ENCODE assay signal across 13 cellular contexts in the genomic region with DNA sequence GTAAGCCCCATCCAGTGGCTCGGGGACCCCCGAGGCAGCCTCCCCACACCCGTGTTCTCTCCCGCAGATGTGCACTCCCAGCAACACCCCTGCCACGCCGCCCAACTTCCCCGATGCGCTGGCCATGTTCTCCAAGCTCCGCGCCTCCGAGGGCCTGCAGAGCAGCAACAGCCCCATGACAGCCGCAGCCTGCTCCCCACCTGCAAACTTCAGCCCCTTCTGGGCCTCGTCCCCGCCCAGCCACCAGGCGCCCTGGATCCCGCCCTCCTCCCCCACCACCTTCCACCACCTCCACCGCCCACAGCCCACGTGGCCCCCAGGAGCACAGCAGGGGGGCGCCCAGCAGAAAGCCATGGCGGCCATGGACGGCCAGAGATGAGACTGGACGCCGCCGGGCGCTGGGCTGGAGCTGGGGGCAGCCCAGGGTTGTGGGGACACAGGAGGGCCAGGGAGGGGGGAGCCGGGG. TPM values are rescaled to one million over a fixed set of nuclear protein-coding genes. Genes with fewer than 3 reads are reported as not detected.
DNase-seq lines count a peak whose midpoint lies in the region; ATAC-seq, FAIRE-seq and TF ChIP-seq lines count a peak whose summit lies in the region.
"Had no signal": no experiment of that assay in that cellular context is flagged by ENCODE, and none has a peak within 500 bp of the region (broad histone marks: within the 10 kb centered on the region; RNA-seq: fewer than 3 reads in every experiment).

No MANE protein-coding gene starts in this region.

- H3K9me2 ChIP-seq in OCI-LY7 (ENCODE audit: insufficient read depth, low read length), result no peaks in the 10 kb centered on the region

- peak overlapping the region; percentile 81 to 89 for H3K9ac ChIP-seq in K562 (ENCODE audit: insufficient read depth in 1 of 2, low read depth in 2 of 2, low read length in 2 of 2)

- CTCF ChIA-PET in activated naive CD4-positive, alpha-beta T cell treated with anti-CD3 and anti-CD28 coated beads for 36 hours (lab: Charles Lee), result interaction anchor here (0.8 to 3.5 kb wide), 4 partner anchors 10 to 89 kb away, joined by 3 to 18 read pairs (median 10); no protein-coding TSS in a partner anchor
- CTCF ChIA-PET in OCI-LY7 (lab: Charles Lee; ENCODE audit: unreplicated experiment), result interaction anchor here (1.1 to 1.6 kb wide), 3 partner anchors 8 to 124 kb away, joined by 3 read pairs; no protein-coding TSS in a partner anchor
- CTCF ChIA-PET in K562 (lab: Yijun Ruan, JAX; ENCODE audit: low intra/inter-chr PET ratio), result no interaction called here

- ATAC-seq in K562 (peak; percentile 1), HG03432 (IDR thresholded peaks at IDR 0.05; ENCODE audit: unreplicated experiment) (no peak)
- ATAC-seq: body of pancreas had no signal

- peak overlapping the region; percentile 87 for H3K4me2 ChIP-seq in OCI-LY7 (ENCODE audit: low read length)
- peak overlapping the region; percentile 68; the same call in 1 of the 2 replicates for H3K4me2 ChIP-seq in K562 (ENCODE audit: insufficient read depth, low read length)

- peak overlapping the region; percentile 85 for H3K27ac ChIP-seq in OCI-LY7 (ENCODE audit: low read depth, low read length, poor library complexity, severe bottlenecking)
- peak overlapping the region; percentile 81 for H3K27ac ChIP-seq in K562 (ENCODE audit: extremely low read depth, low read depth, low read length)

- no peaks in the 10 kb centered on the region for H3K9me1 ChIP-seq in K562 (ENCODE audit: control insufficient read depth, insufficient read depth, low read length)

- peak overlapping the region; percentile 100 for H3K27ac Mint-ChIP-seq in activated naive CD4-positive, alpha-beta T cell treated with anti-CD3 and anti-CD28 coated beads for 36 hours
- H3K27ac Mint-ChIP-seq in stimulated activated naive CD8-positive, alpha-beta T cell treated with anti-CD3 and anti-CD28 coated beads, Interleukin-15, Interleukin-2, amounts not matched to agents 100 ng/mL and 50 ng/mL, for 24 hours, result peak overlapping the region; percentile 98
- no peak overlapping the region for H3K27ac Mint-ChIP-seq in glutamatergic neuron (ENCODE audit: unreplicated experiment)

- BruUV-seq in OCI-LY7 (replicated peaks; lab: Mats Ljungman, UMichigan) (no TSS peak), K562 (replicated peaks; lab: Mats Ljungman, UMichigan) (no TSS peak)

- WGBS in K562 (ENCODE audit: insufficient coverage, low coverage, missing lambda C conversion rate), result 42% methylated on average over 16 of the region's 26 CpGs

- FAIRE-seq in K562 (lab: Jason Lieb, UNC), result no peak

- no peak for TF ChIP-seq RAD21 in K562 (CRISPR knock-in tag; conservative IDR thresholded peaks at IDR 0.05 in 1 of 2, IDR thresholded peaks at IDR 0.05 in 1 of 2)

- TF ChIP-seq POLR2A in K562 (conservative IDR thresholded peaks at IDR 0.05), result no peak

- no peak for TF ChIP-seq CTCF in OCI-LY7 (conservative IDR thresholded peaks at IDR 0.05; ENCODE audit: low read length)
- no peak for TF ChIP-seq CTCF in K562 (IDR thresholded peaks at IDR 0.05 in 2 of 3, conservative IDR thresholded peaks at IDR 0.05 in 1 of 3; ENCODE audit: insufficient read depth in 2 of 3, low read depth in 1 of 3, low read length in 3 of 3)
- no peak for TF ChIP-seq CTCF in glutamatergic neuron (IDR thresholded peaks at IDR 0.05; ENCODE audit: partially characterized antibody, unreplicated experiment)

- no peaks in the 10 kb centered on the region for H3K27me3 ChIP-seq in K562 (ENCODE audit: control insufficient read depth in 2 of 2, insufficient read depth in 2 of 2, low read length in 2 of 2)
- H3K27me3 ChIP-seq: body of pancreas had no signal

- peaks cover 54% of the 10 kb centered on the region for H3K36me3 Mint-ChIP-seq in activated naive CD4-positive, alpha-beta T cell treated with anti-CD3 and anti-CD28 coated beads for 36 hours (ENCODE audit: low read depth)
- H3K36me3 Mint-ChIP-seq in stimulated activated naive CD8-positive, alpha-beta T cell treated with anti-CD3 and anti-CD28 coated beads, Interleukin-15, Interleukin-2, amounts not matched to agents 100 ng/mL and 50 ng/mL, for 24 hours (ENCODE audit: low read depth), result peaks cover 43% of the 10 kb centered on the region
- H3K36me3 Mint-ChIP-seq in glutamatergic neuron (ENCODE audit: unreplicated experiment), result no peaks in the 10 kb centered on the region

- H3K9me3 ChIP-seq in OCI-LY7 (ENCODE audit: low read length), result no peaks in the 10 kb centered on the region
- no peaks in the 10 kb centered on the region for H3K9me3 ChIP-seq in K562 (replicated peaks; ENCODE audit: control insufficient read depth, insufficient read depth, low read depth, low read length)
- H3K9me3 ChIP-seq: body of pancreas had no signal

- H2AFZ ChIP-seq in OCI-LY7 (ENCODE audit: low read length), result no peak overlapping the region
- H2AFZ ChIP-seq in K562 (ENCODE audit: low read depth, low read length), result no peak overlapping the region

- peak; percentile 45 for DNase-seq in activated naive CD4-positive, alpha-beta T cell treated with anti-CD3 and anti-CD28 coated beads for 36 hours
- no peak for DNase-seq in activated naive CD4-positive, alpha-beta T cell treated with Interleukin-2 at 50 U/mL for 16 hours
- DNase-seq in OCI-LY7 (ENCODE audit: low spot score) (peak; percentile 57), K562 (ENCODE audit: extremely low read depth in 1 of 4, low spot score in 3 of 4) (peak; percentile 77 to 82 (median 78)), glutamatergic neuron (no peak), SKM-1 treated with dmso at 0.1 percent for 144 hours (lab: John Stamatoyannopoulos, UW; ENCODE audit: unreplicated experiment) (no peak)
- DNase-seq: GDM1, HFFc6, NCI-H2171 treated with DMSO at 0.1 percent for 48 hours had no signal

- no peak for TF ChIP-seq EP300 in K562 (IDR thresholded peaks at IDR 0.05; ENCODE audit: low read length)

- H3K4me3 ChIP-seq in OCI-LY7 (ENCODE audit: low read depth, low read length, poor library complexity, severe bottlenecking) (peak overlapping the region; percentile 89), K562 (no peak overlapping the region)
- H3K4me3 ChIP-seq: body of pancreas, skin epidermis had no signal

- no peaks in the 10 kb centered on the region for H3K9me3 Mint-ChIP-seq in activated naive CD4-positive, alpha-beta T cell treated with anti-CD3 and anti-CD28 coated beads for 36 hours
- no peaks in the 10 kb centered on the region for H3K9me3 Mint-ChIP-seq in stimulated activated naive CD8-positive, alpha-beta T cell treated with anti-CD3 and anti-CD28 coated beads, Interleukin-15, Interleukin-2, amounts not matched to agents 100 ng/mL and 50 ng/mL, for 24 hours
- H3K9me3 Mint-ChIP-seq in glutamatergic neuron (ENCODE audit: unreplicated experiment), result peaks cover 6% of the 10 kb centered on the region
- H3K9me3 Mint-ChIP-seq: HFFc6 had no signal

- H3K4me1 Mint-ChIP-seq in activated naive CD4-positive, alpha-beta T cell treated with anti-CD3 and anti-CD28 coated beads for 36 hours (ENCODE audit: low read depth), result peaks cover 54% of the 10 kb centered on the region
- peaks cover 66% of the 10 kb centered on the region for H3K4me1 Mint-ChIP-seq in stimulated activated naive CD8-positive, alpha-beta T cell treated with anti-CD3 and anti-CD28 coated beads, Interleukin-15, Interleukin-2, amounts not matched to agents 100 ng/mL and 50 ng/mL, for 24 hours (ENCODE audit: low read depth)
- H3K4me1 Mint-ChIP-seq in glutamatergic neuron (ENCODE audit: low read depth, unreplicated experiment), result peaks cover 17% of the 10 kb centered on the region

- in situ Hi-C loops in K562 (cut with MboI), result no loop called here

- H3K4me3 Mint-ChIP-seq in activated naive CD4-positive, alpha-beta T cell treated with anti-CD3 and anti-CD28 coated beads for 36 hours, result peak overlapping the region; percentile 88
- peak overlapping the region; percentile 91 for H3K4me3 Mint-ChIP-seq in stimulated activated naive CD8-positive, alpha-beta T cell treated with anti-CD3 and anti-CD28 coated beads, Interleukin-15, Interleukin-2, amounts not matched to agents 100 ng/mL and 50 ng/mL, for 24 hours
- no peak overlapping the region for H3K4me3 Mint-ChIP-seq in glutamatergic neuron (ENCODE audit: unreplicated experiment)
- H3K4me3 Mint-ChIP-seq: HFFc6 had no signal

- peaks cover 87% of the 10 kb centered on the region for H3K4me1 ChIP-seq in OCI-LY7 (ENCODE audit: insufficient read depth, low read length, poor library complexity, severe bottlenecking)
- H3K4me1 ChIP-seq in K562 (replicated peaks in 1 of 2; ENCODE audit: control insufficient read depth in 2 of 2, insufficient read depth in 2 of 2, low read length in 2 of 2), result peaks cover 37 to 83% of the 10 kb centered on the region in 2 experiments

- H4K20me1 ChIP-seq in OCI-LY7 (ENCODE audit: insufficient read depth, low read length) (no peaks in the 10 kb centered on the region), K562 (replicated peaks; ENCODE audit: control insufficient read depth, insufficient read depth, low read length) (no peaks in the 10 kb centered on the region)

- H3K79me2 ChIP-seq in OCI-LY7 (ENCODE audit: insufficient read depth, low read depth, low read length), result peaks cover 44% of the 10 kb centered on the region
- H3K79me2 ChIP-seq in K562 (ENCODE audit: control insufficient read depth, insufficient read depth, low read length), result peaks cover 56% of the 10 kb centered on the region

- peaks cover 26% of the 10 kb centered on the region for H3K36me3 ChIP-seq in OCI-LY7 (ENCODE audit: insufficient read depth, low read length)
- H3K36me3 ChIP-seq in K562 (ENCODE audit: control insufficient read depth, insufficient read depth, low read length), result peaks cover 45% of the 10 kb centered on the region

- no peaks in the 10 kb centered on the region for H3K27me3 Mint-ChIP-seq in activated naive CD4-positive, alpha-beta T cell treated with anti-CD3 and anti-CD28 coated beads for 36 hours (ENCODE audit: low read depth)
- no peaks in the 10 kb centered on the region for H3K27me3 Mint-ChIP-seq in stimulated activated naive CD8-positive, alpha-beta T cell treated with anti-CD3 and anti-CD28 coated beads, Interleukin-15, Interleukin-2, amounts not matched to agents 100 ng/mL and 50 ng/mL, for 24 hours
- H3K27me3 Mint-ChIP-seq in glutamatergic neuron (ENCODE audit: unreplicated experiment), result peaks cover 12% of the 10 kb centered on the region

- intact Hi-C loops in activated naive CD4-positive, alpha-beta T cell treated with anti-CD3 and anti-CD28 coated beads for 36 hours (cut with micrococcal nuclease), result no loop called here
- intact Hi-C loops in OCI-LY7 (cut with micrococcal nuclease; ENCODE audit: unreplicated experiment), result no loop called here
- intact Hi-C loops in K562 (cut with micrococcal nuclease), result no loop called here

- POLR2A ChIA-PET in OCI-LY7 (lab: Charles Lee), result interaction anchor here (0.5 to 7.6 kb wide), 5 partner anchors 8 to 509 kb away, joined by 3 to 72 read pairs (median 3); a partner anchor contains a TSS
- POLR2A ChIA-PET in K562 (lab: Yijun Ruan, JAX), result interaction anchor here (0.5 to 10.6 kb wide), 17 partner anchors 10 to 636 kb away, joined by 3 to 227 read pairs (median 4); a partner anchor contains a TSS

RNA-seq across cellular contexts. Expression of a gene that starts 5.0 kb away (rescaled TPM):
- 100 to 1,000 TPM; 467 to 472 TPM for total RNA-seq in activated naive CD4-positive, alpha-beta T cell treated with anti-CD3 and anti-CD28 coated beads for 36 hours
- 70.9 and 86.4 TPM in 2 replicates for total RNA-seq in OCI-LY7 (2014; rRNA removed; shearing (Covaris generic))
- 238 and 305 TPM in 2 replicates for total RNA-seq in OCI-LY7 (2022)
- total RNA-seq in K562 (2011; cell fraction: chromatin; rRNA removed; ENCODE audit: low replicate concordance), result 10.6 and 25.5 TPM in 2 replicates
- total RNA-seq in K562 (2011; cell fraction: nucleolus; rRNA removed), result 27.3 and 33.0 TPM in 2 replicates
- total RNA-seq in K562 (2011; cell fraction: nucleoplasm; rRNA removed), result 22.7 and 24.3 TPM in 2 replicates
- 43.1 and 52.7 TPM in 2 replicates for total RNA-seq in K562 (2014; rRNA removed)
- total RNA-seq in K562 (2014; rRNA removed; fragmentation: Illumina TruSeq; extraction: Trizol), result 5.8 and 7.6 TPM in 2 replicates
- 21.9 and 25.3 TPM in 2 replicates for total RNA-seq in K562 (2015; rRNA removed; fragmentation: Illumina TruSeq; extraction: Trizol)
- total RNA-seq in K562 (2021), result 85.3 and 94.1 TPM in 2 replicates
- polyA plus RNA-seq in K562 (2011; rRNA removed), result 46.6 and 79.6 TPM in 2 replicates
- polyA plus RNA-seq in K562 (2011; cell fraction: cytosol; rRNA removed), result 34.5 and 74.0 TPM in 2 replicates
- polyA plus RNA-seq in K562 (2011; cell fraction: nucleus; rRNA removed), result 55.6 and 56.6 TPM in 2 replicates
- 62.8 and 75.4 TPM in 2 replicates for polyA plus RNA-seq in K562 (2012)
- 17.4 and 39.3 TPM in 2 replicates for polyA plus RNA-seq in K562 (2014; fragmentation: Illumina TruSeq; extraction: Trizol)
- 1 to 10 TPM; 2.3 to 3.9 TPM for polyA plus RNA-seq in K562 (2014; fragmentation: Nextera tagmentation; extraction: Ambion mirVana)
- 40.6 and 46.5 TPM in 2 replicates for polyA plus RNA-seq in K562 (2014; rRNA removed)
- 8.0 and 8.5 TPM in 2 replicates for polyA minus RNA-seq in K562 (2011; rRNA and poly(A)+ RNA removed)
- polyA minus RNA-seq in K562 (2011; cell fraction: cytosol; rRNA and poly(A)+ RNA removed), result 32.8 and 59.0 TPM in 2 replicates
- 8.1 and 9.6 TPM in 2 replicates for polyA minus RNA-seq in K562 (2011; cell fraction: nucleus; rRNA and poly(A)+ RNA removed)
- 58.7 TPM for total RNA-seq in glutamatergic neuron (ENCODE audit: unreplicated experiment)

RNA-seq across cellular contexts. Expression of a gene that starts 29.9 kb away (rescaled TPM):
- total RNA-seq in activated naive CD4-positive, alpha-beta T cell treated with anti-CD3 and anti-CD28 coated beads for 36 hours, result 10 to 100 TPM; 38.1 to 45.3 TPM
- total RNA-seq in OCI-LY7 (2014; rRNA removed; shearing (Covaris generic)), result 0.21 and 0.28 TPM in 2 replicates
- total RNA-seq in OCI-LY7 (2022) (0.70 and 1.3 TPM in 2 replicates), K562 (2014; rRNA removed) (12.7 and 21.6 TPM in 2 replicates), K562 (2014; rRNA removed; fragmentation: Illumina TruSeq; extraction: Trizol) (16.3 and 17.9 TPM in 2 replicates), K562 (2015; rRNA removed; fragmentation: Illumina TruSeq; extraction: Trizol) (28.2 and 28.7 TPM in 2 replicates), K562 (2021) (28.6 and 29.0 TPM in 2 replicates), glutamatergic neuron (ENCODE audit: unreplicated experiment) (17.8 TPM)
- total RNA-seq in K562 (2011; cell fraction: chromatin; rRNA removed; ENCODE audit: low replicate concordance), result 105 and 114 TPM in 2 replicates
- total RNA-seq in K562 (2011; cell fraction: nucleolus; rRNA removed), result 43.7 and 60.5 TPM in 2 replicates
- 85.8 and 127 TPM in 2 replicates for total RNA-seq in K562 (2011; cell fraction: nucleoplasm; rRNA removed)
- polyA plus RNA-seq in K562 (2011; rRNA removed) (30.5 and 37.8 TPM in 2 replicates), K562 (2014; fragmentation: Illumina TruSeq; extraction: Trizol) (29.0 and 31.7 TPM in 2 replicates), K562 (2014; fragmentation: Nextera tagmentation; extraction: Ambion mirVana) (10 to 100 TPM in 1 of 2 experiments, 1 to 10 TPM in 1; 8.1 to 12.7 TPM), K562 (2014; rRNA removed) (20.8 and 26.3 TPM in 2 replicates)
- polyA plus RNA-seq in K562 (2011; cell fraction: cytosol; rRNA removed), result 29.5 and 33.1 TPM in 2 replicates
- polyA plus RNA-seq in K562 (2011; cell fraction: nucleus; rRNA removed), result 28.4 and 36.3 TPM in 2 replicates
- polyA plus RNA-seq in K562 (2012), result 21.3 and 53.9 TPM in 2 replicates
- polyA minus RNA-seq in K562 (2011; rRNA and poly(A)+ RNA removed), result 40.3 and 41.8 TPM in 2 replicates
- 30.4 and 40.2 TPM in 2 replicates for polyA minus RNA-seq in K562 (2011; cell fraction: cytosol; rRNA and poly(A)+ RNA removed)
- 13.2 and 28.3 TPM in 2 replicates for polyA minus RNA-seq in K562 (2011; cell fraction: nucleus; rRNA and poly(A)+ RNA removed)

RNA-seq across cellular contexts. Expression of a gene that starts 37.9 kb away (rescaled TPM):
- total RNA-seq in activated naive CD4-positive, alpha-beta T cell treated with anti-CD3 and anti-CD28 coated beads for 36 hours, result under 1 TPM; 0.52 TPM
- total RNA-seq in OCI-LY7 (2014; rRNA removed; shearing (Covaris generic)), result 6.7 and 9.4 TPM in 2 replicates
- total RNA-seq in OCI-LY7 (2022) (5.7 and 7.2 TPM in 2 replicates), K562 (2014; rRNA removed) (1.3 and 1.5 TPM in 2 replicates), K562 (2014; rRNA removed; fragmentation: Illumina TruSeq; extraction: Trizol) (0.89 and 1.1 TPM in 2 replicates), K562 (2015; rRNA removed; fragmentation: Illumina TruSeq; extraction: Trizol) (1.6 and 2.0 TPM in 2 replicates), K562 (2021) (1.4 and 2.0 TPM in 2 replicates), glutamatergic neuron (ENCODE audit: unreplicated experiment) (12.2 TPM)
- total RNA-seq in K562 (2011; cell fraction: chromatin; rRNA removed; ENCODE audit: low replicate concordance), result 4.4 and 9.4 TPM in 2 replicates
- 3.3 and 4.1 TPM in 2 replicates for total RNA-seq in K562 (2011; cell fraction: nucleolus; rRNA removed)
- total RNA-seq in K562 (2011; cell fraction: nucleoplasm; rRNA removed), result 2.4 TPM in 2 replicates
- polyA plus RNA-seq in K562 (2011; rRNA removed) (0.46 and 1.3 TPM in 2 replicates), K562 (2014; fragmentation: Illumina TruSeq; extraction: Trizol) (0.40 and 0.61 TPM in 2 replicates), K562 (2014; fragmentation: Nextera tagmentation; extraction: Ambion mirVana) (under 1 TPM; 0.03 to 0.07 TPM), K562 (2014; rRNA removed) (0.81 and 1.2 TPM in 2 replicates)
- polyA plus RNA-seq in K562 (2011; cell fraction: cytosol; rRNA removed), result 0.82 and 1.0 TPM in 2 replicates
- polyA plus RNA-seq in K562 (2011; cell fraction: nucleus; rRNA removed), result 3.4 and 4.1 TPM in 2 replicates
- polyA plus RNA-seq in K562 (2012), result 1.5 and 13.0 TPM in 2 replicates
- polyA minus RNA-seq in K562 (2011; rRNA and poly(A)+ RNA removed), result 6.7 and 10.1 TPM in 2 replicates
- 1.8 and 2.2 TPM in 2 replicates for polyA minus RNA-seq in K562 (2011; cell fraction: cytosol; rRNA and poly(A)+ RNA removed)
- polyA minus RNA-seq in K562 (2011; cell fraction: nucleus; rRNA and poly(A)+ RNA removed), result 1.1 and 2.2 TPM in 2 replicates

Comparison
In these comparisons a context has a peak if more than half of its experiments do, and no peak if none do; other contexts are left out.
1. DNase-seq: peak in activated naive CD4-positive, alpha-beta T cell treated with anti-CD3 and anti-CD28 coated beads for 36 hours (single experiment), OCI-LY7 (single experiment) and K562 (4 of 4); none in activated naive CD4-positive, alpha-beta T cell treated with Interleukin-2 at 50 U/mL for 16 hours (single experiment), glutamatergic neuron (single experiment) and SKM-1 treated with dmso at 0.1 percent for 144 hours (single experiment).